ENCODE assay signal across 8 cellular contexts in genomic region chr1:81801032-81801833, GRCh38. TPM values are rescaled to one million over a fixed set of nuclear protein-coding genes. Genes with fewer than 3 reads are reported as not detected.
DNase-seq lines count a peak whose midpoint lies in the region; ATAC-seq and TF ChIP-seq lines count a peak whose summit lies in the region.

No MANE protein-coding gene starts in this region.

- H3K4me2 ChIP-seq in parathyroid adenoma (ENCODE audit: low read length) = peak overlapping the region; percentile 66

- peak overlapping the region; percentile 51 for H3K4me3 Mint-ChIP-seq in activated naive CD8-positive, alpha-beta T cell treated with anti-CD3 and anti-CD28 coated beads, Interleukin-2, amount 50 U/mL, for 24 hours
- no peak overlapping the region for H3K4me3 Mint-ChIP-seq in CD4-positive, alpha-beta T cell

- no peaks in the 10 kb centered on the region for H3K79me2 ChIP-seq in parathyroid adenoma

- POLR2A ChIA-PET in CD4-positive, alpha-beta T cell (lab: Charles Lee) = no interaction called here

- H2AFZ ChIP-seq in parathyroid adenoma = peak overlapping the region; percentile 83

- H3K36me3 ChIP-seq in heart left ventricle = no peaks in the 10 kb centered on the region
- H3K36me3 ChIP-seq in parathyroid adenoma (ENCODE audit: control insufficient read depth, insufficient read depth, low read length) = no peaks in the 10 kb centered on the region
- H3K36me3 ChIP-seq in effector memory CD4-positive, alpha-beta T cell (ENCODE audit: control insufficient read depth, insufficient read depth, low read length) = no peaks in the 10 kb centered on the region

- TF ChIP-seq CTCF in heart left ventricle (IDR thresholded peaks at IDR 0.05) (no peak), parathyroid adenoma (IDR thresholded peaks at IDR 0.05) (no peak)
- no peak for TF ChIP-seq CTCF in CD4-positive, alpha-beta T cell (IDR thresholded peaks at IDR 0.05)

- H3K9me3 ChIP-seq in heart left ventricle (no peaks in the 10 kb centered on the region), parathyroid adenoma (ENCODE audit: control insufficient read depth, low read length) (no peaks in the 10 kb centered on the region)
- H3K9me3 ChIP-seq in effector memory CD4-positive, alpha-beta T cell (ENCODE audit: control insufficient read depth, low read length) = no peaks in the 10 kb centered on the region
- H3K9me3 ChIP-seq in CD4-positive, alpha-beta T cell (ENCODE audit: control insufficient read depth, low read length) = no peaks in the 10 kb centered on the region

- H3K4me1 ChIP-seq in heart left ventricle (peaks cover 0 to 31% (median 19%) of the 10 kb centered on the region in 12 donors), parathyroid adenoma (no peaks in the 10 kb centered on the region)
- no peaks in the 10 kb centered on the region for H3K4me1 ChIP-seq in effector memory CD4-positive, alpha-beta T cell (ENCODE audit: control insufficient read depth, insufficient read depth, low read length, poor library complexity, severe bottlenecking)

- H3K27ac ChIP-seq in heart left ventricle (peak overlapping the region; percentile 96 to 98 (median 98)), parathyroid adenoma (peak overlapping the region; percentile 78)
- no peak overlapping the region for H3K27ac ChIP-seq in effector memory CD4-positive, alpha-beta T cell (ENCODE audit: insufficient read depth, low read length, poor library complexity, severe bottlenecking)
- no peak overlapping the region for H3K27ac ChIP-seq in CD4-positive, alpha-beta T cell (ENCODE audit: low read depth, low read length)

- no peaks in the 10 kb centered on the region for H3K9me3 Mint-ChIP-seq in activated naive CD8-positive, alpha-beta T cell treated with anti-CD3 and anti-CD28 coated beads, Interleukin-2, amount 50 U/mL, for 24 hours
- no peaks in the 10 kb centered on the region for H3K9me3 Mint-ChIP-seq in CD4-positive, alpha-beta T cell

- H3K4me3 ChIP-seq in heart left ventricle (peak overlapping the region; percentile 65 to 98 (median 92)), parathyroid adenoma (ENCODE audit: low read depth, low read length) (peak overlapping the region; percentile 94)
- no peak overlapping the region for H3K4me3 ChIP-seq in effector memory CD4-positive, alpha-beta T cell (ENCODE audit: insufficient read depth, low read depth, low read length, poor library complexity, severe bottlenecking)

- ATAC-seq in HG02798 (IDR thresholded peaks at IDR 0.05; ENCODE audit: poor library complexity, unreplicated experiment) (peak; percentile 72), heart left ventricle (peak; percentile 86 to 91 (median 89))
- ATAC-seq in activated naive CD8-positive, alpha-beta T cell treated with anti-CD3 and anti-CD28 coated beads, Interleukin-2, amount 50 U/mL, for 24 hours = no peak
- no peak for ATAC-seq in CD4-positive, alpha-beta T cell (ENCODE audit: poor library complexity)

- no peak overlapping the region for H3K27ac Mint-ChIP-seq in activated naive CD8-positive, alpha-beta T cell treated with anti-CD3 and anti-CD28 coated beads, Interleukin-2, amount 50 U/mL, for 24 hours
- no peak overlapping the region for H3K27ac Mint-ChIP-seq in CD4-positive, alpha-beta T cell

- WGBS in heart left ventricle, 4 donors = 0 to 1% (median 0%) methylated on average over 36 to 62 of the region's 62 CpGs

- H3K27me3 ChIP-seq in heart left ventricle = peaks cover 0 to 25% (median 0%) of the 10 kb centered on the region in 9 donors
- H3K27me3 ChIP-seq in parathyroid adenoma (ENCODE audit: control insufficient read depth, insufficient read depth, low read length) = no peaks in the 10 kb centered on the region
- H3K27me3 ChIP-seq in effector memory CD4-positive, alpha-beta T cell (replicated peaks; ENCODE audit: control insufficient read depth, insufficient read depth, low read length, poor library complexity, severe bottlenecking) = peaks cover 8% of the 10 kb centered on the region
- peaks cover 56% of the 10 kb centered on the region for H3K27me3 ChIP-seq in CD4-positive, alpha-beta T cell (ENCODE audit: control insufficient read depth, insufficient read depth, low read length)

- CTCF ChIA-PET in CD4-positive, alpha-beta T cell (lab: Charles Lee) = no interaction called here

- peaks cover 6% of the 10 kb centered on the region for H3K4me1 Mint-ChIP-seq in activated naive CD8-positive, alpha-beta T cell treated with anti-CD3 and anti-CD28 coated beads, Interleukin-2, amount 50 U/mL, for 24 hours
- H3K4me1 Mint-ChIP-seq in CD4-positive, alpha-beta T cell (ENCODE audit: low read depth) = peaks cover 6% of the 10 kb centered on the region

- intact Hi-C loops in heart left ventricle (cut with DNase I) = loop anchor here in 9 of 10 donors (2.0 to 10.0 kb wide), 11 partner anchors 116 to 496 kb away; no protein-coding TSS in a partner anchor
- intact Hi-C loops in CD4-positive, alpha-beta T cell (cut with DNase I, micrococcal nuclease) = no loop called here

- H3K36me3 Mint-ChIP-seq in activated naive CD8-positive, alpha-beta T cell treated with anti-CD3 and anti-CD28 coated beads, Interleukin-2, amount 50 U/mL, for 24 hours (ENCODE audit: low read depth) = no peaks in the 10 kb centered on the region
- H3K36me3 Mint-ChIP-seq in CD4-positive, alpha-beta T cell (ENCODE audit: low read depth) = no peaks in the 10 kb centered on the region

- TF ChIP-seq POLR2A in heart left ventricle (IDR thresholded peaks at IDR 0.05) = peak in 1 of 2 donors; percentile 59

- H3K27me3 Mint-ChIP-seq in activated naive CD8-positive, alpha-beta T cell treated with anti-CD3 and anti-CD28 coated beads, Interleukin-2, amount 50 U/mL, for 24 hours = peaks cover 56% of the 10 kb centered on the region
- peaks cover 53% of the 10 kb centered on the region for H3K27me3 Mint-ChIP-seq in CD4-positive, alpha-beta T cell

- H3K9ac ChIP-seq in parathyroid adenoma = no peak overlapping the region

- DNase-seq in DMS53 (lab: John Stamatoyannopoulos, UW) = peak; percentile 93
- DNase-seq in NCI-H2196 treated with DMSO at 0.1 percent for 48 hours (lab: John Stamatoyannopoulos, UW; ENCODE audit: unreplicated experiment) = peak; percentile 91
- DNase-seq in activated naive CD8-positive, alpha-beta T cell treated with anti-CD3 and anti-CD28 coated beads, Interleukin-2, amount 50 U/mL, for 24 hours = no peak
- DNase-seq in heart left ventricle = peak; percentile 76 to 89 (median 88)
- no peak for DNase-seq in effector memory CD4-positive, alpha-beta T cell
- no peak for DNase-seq in CD4-positive, alpha-beta T cell

RNA-seq across cellular contexts. Expression of gene ADGRL2, which starts 0.5 kb away (rescaled TPM):
- total RNA-seq in heart left ventricle = 10 to 100 TPM; 49.7 to 82.8 (median 58.4) TPM
- polyA plus RNA-seq in heart left ventricle = 10 to 100 TPM; 16.9 to 45.0 TPM
- total RNA-seq in CD4-positive, alpha-beta T cell = not detected

Comparison
In these comparisons a context has a peak if more than half of its experiments do, and no peak if none do; other contexts are left out.
1. DNase-seq: peak in DMS53 (single experiment), NCI-H2196 treated with DMSO at 0.1 percent for 48 hours (single experiment) and heart left ventricle (5 of 5); none in activated naive CD8-positive, alpha-beta T cell treated with anti-CD3 and anti-CD28 coated beads, Interleukin-2, amount 50 U/mL, for 24 hours (single experiment), effector memory CD4-positive, alpha-beta T cell (0 of 3) and CD4-positive, alpha-beta T cell (0 of 10).
2. ATAC-seq: peak in HG02798 (single experiment) and heart left ventricle (4 of 4); none in activated naive CD8-positive, alpha-beta T cell treated with anti-CD3 and anti-CD28 coated beads, Interleukin-2, amount 50 U/mL, for 24 hours (single experiment) and CD4-positive, alpha-beta T cell (single experiment).
3. H3K27ac ChIP-seq: peak in heart left ventricle (12 of 12) and parathyroid adenoma (single experiment); none in effector memory CD4-positive, alpha-beta T cell (single experiment) and CD4-positive, alpha-beta T cell (single experiment).
4. RNA of gene ADGRL2, which starts 0.5 kb away (total RNA-seq): 49.7 to 82.8 TPM in heart left ventricle; not detected in CD4-positive, alpha-beta T cell; every median in the first group is over 10 times any median in the second.
5. intact Hi-C loops: an anchor here in heart left ventricle (2.0 to 10.0 kb wide); none called in CD4-positive, alpha-beta T cell.